18 cellular contexts compared by ENCODE assay signal in genomic region chr5:73967347-73967746, GRCh38.
"Had no signal": no experiment of that assay in that cellular context is flagged by ENCODE, and none has a peak within 500 bp of the region (broad histone marks: within the 10 kb centered on the region; RNA-seq: fewer than 3 reads in every experiment).

No MANE protein-coding gene starts in this region.

- H3K9me3 ChIP-seq: esophagus squamous epithelium, uterus had no signal

- H3K4me1 ChIP-seq: esophagus squamous epithelium, uterus had no signal

- H3K27me3 ChIP-seq: brain microvascular endothelial cell, esophagus squamous epithelium, heart left ventricle, uterus had no signal

- H3K4me3 ChIP-seq: coronary artery, esophagus squamous epithelium, heart left ventricle, uterus had no signal

- H3K4me1 Mint-ChIP-seq: memory B cell; naive B cell; stimulated activated naive B cell treated with anti-CD40 and anti-IgM and Interleukin-4, amounts not matched to agents 10 μg/mL and 1 μg/mL and 100 μg/mL, for 72 hours had no signal

- DNase-seq: activated T-cell treated with anti-CD3 and anti-CD28 coated beads, Interleukin-2, amount 50 U/mL, for 1 hour; aorta; brain microvascular endothelial cell; esophagus squamous epithelium; heart left ventricle; left cardiac atrium; naive B cell; occipital lobe; stimulated activated CD4-positive, alpha-beta T cell treated with anti-CD3 and anti-CD28 coated beads, Interleukin-2, amount 100 ng/mL, for 48 hours; stimulated activated CD8-positive, alpha-beta memory T cell treated with anti-CD3 and anti-CD28 coated beads, Interleukin-4, amount 100 ng/mL, for 48 hours; stimulated activated naive B cell treated with anti-CD40 and anti-IgM and Interleukin-4, amounts not matched to agents 10 μg/mL and 1 μg/mL and 100 μg/mL, for 72 hours; trophoblast cell; uterus had no signal

- H3K36me3 Mint-ChIP-seq: activated naive CD4-positive, alpha-beta T cell treated with anti-CD3 and anti-CD28 coated beads, Interleukin-2, amount 50 U/mL, for 72 hours; memory B cell; naive B cell; stimulated activated naive B cell treated with anti-CD40 and anti-IgM and Interleukin-4, amounts not matched to agents 10 μg/mL and 1 μg/mL and 100 μg/mL, for 72 hours had no signal

- H3K9me3 Mint-ChIP-seq: stimulated activated naive B cell treated with anti-CD40 and anti-IgM and Interleukin-4, amounts not matched to agents 10 μg/mL and 1 μg/mL and 100 μg/mL, for 72 hours; T-helper 2 cell treated with Interferon-gamma antibody and Interleukin-4, amounts not matched to agents 5 μg/mL and 100 μg/mL, for 36 hours had no signal

- H3K4me3 Mint-ChIP-seq: memory B cell; naive B cell; neural crest cell; stimulated activated naive B cell treated with anti-CD40 and anti-IgM and Interleukin-4, amounts not matched to agents 10 μg/mL and 1 μg/mL and 100 μg/mL, for 72 hours; T-helper 2 cell treated with Interferon-gamma antibody and Interleukin-4, amounts not matched to agents 5 μg/mL and 100 μg/mL, for 36 hours had no signal

- H3K27ac ChIP-seq: brain microvascular endothelial cell, esophagus squamous epithelium, heart left ventricle, uterus had no signal

- H3K36me3 ChIP-seq: brain microvascular endothelial cell, esophagus squamous epithelium, heart left ventricle, uterus had no signal

- H3K27ac Mint-ChIP-seq: activated naive CD4-positive, alpha-beta T cell treated with anti-CD3 and anti-CD28 coated beads, Interleukin-2, amount 50 U/mL, for 72 hours; memory B cell; stimulated activated naive B cell treated with anti-CD40 and anti-IgM and Interleukin-4, amounts not matched to agents 10 μg/mL and 1 μg/mL and 100 μg/mL, for 72 hours; T-helper 2 cell treated with Interferon-gamma antibody and Interleukin-4, amounts not matched to agents 5 μg/mL and 100 μg/mL, for 36 hours had no signal
